ENCODE assay signal across 8 cellular contexts in genomic region chr2:27489498-27490397, GRCh38.
DNase-seq lines count a peak whose midpoint lies in the region; ATAC-seq, FAIRE-seq and TF ChIP-seq lines count a peak whose summit lies in the region.

TSS of gene IFT172 (minus strand) at chr2:27489743. CDS start at chr2:27489653, 90 bp downstream.

- DNase-seq in AG09319 (ENCODE audit: extremely low read depth, low read depth) (peak; percentile 91), NCI-H446 treated with DMSO at 0.1 percent for 48 hours (lab: John Stamatoyannopoulos, UW) (peak; percentile 97), cerebellar cortex (ENCODE audit: low spot score) (peak; percentile 100)
- DNase-seq in activated CD4-positive, CD25-positive, alpha-beta regulatory T cell treated with anti-CD3 and anti-CD28 coated beads, Interleukin-2, amount 50 U/mL, for 72 hours, result peak; percentile 98
- DNase-seq in stimulated activated CD4-positive, alpha-beta T cell treated with anti-CD3 and anti-CD28 coated beads, Interleukin-12 subunit alpha, Interleukin-12 subunit beta, amount 100 ng/mL, for 24 hours (ENCODE audit: low read depth in 2 of 2), result peak; percentile 95 to 99

- FAIRE-seq in islet of Langerhans (lab: Jason Lieb, UNC), result peak; percentile 82

- TF ChIP-seq CTCF in AG09319 (IDR thresholded peaks at IDR 0.05; ENCODE audit: low read depth, low read length), result no peak

- ATAC-seq in GM19043 (IDR thresholded peaks at IDR 0.05; ENCODE audit: low read depth, unreplicated experiment) (peak; percentile 97), HG03354 (IDR thresholded peaks at IDR 0.05; ENCODE audit: poor library complexity, severe bottlenecking, unreplicated experiment) (peak; percentile 94)

Comparison
In these comparisons a context has a peak if more than half of its experiments do, and no peak if none do; other contexts are left out.
1. Peak in every context shown above with its lines: DNase-seq and ATAC-seq.